Comparison of ENCODE assay signal across 1 cellular context in genomic region chr19:2578911-2579677, GRCh38.
TF ChIP-seq lines count a peak whose summit lies in the region.

No MANE protein-coding gene starts in this region.

TF ChIP-seq in HepG2, 621 proteins besides CTCF, POLR2A, EP300 and RAD21 (continued from another document and continues in another):
- no peak for TF ChIP-seq FUBP1 (CRISPR knock-in tag; IDR thresholded peaks at IDR 0.05; ENCODE audit: borderline replicate concordance)
- TF ChIP-seq USF2 (IDR thresholded peaks at IDR 0.05; ENCODE audit: low read depth, low read length), result no peak
- TF ChIP-seq USF2 (CRISPR knock-in tag; IDR thresholded peaks at IDR 0.05; ENCODE audit: borderline replicate concordance), result peak; percentile 41; the same call in 1 of the 2 replicates
- peak; percentile 84; the same call in 1 of the 2 replicates for TF ChIP-seq RNF2 (conservative IDR thresholded peaks at IDR 0.05; ENCODE audit: low read depth)
- TF ChIP-seq RAD51 (IDR thresholded peaks at IDR 0.05; ENCODE audit: borderline replicate concordance), result no peak
- 0 out of 2 replicates have a peak, but pooled peaks have one; percentile 26 for TF ChIP-seq PCBP1 (IDR thresholded peaks at IDR 0.05; ENCODE audit: borderline replicate concordance, low read depth, low read length)
- peak; percentile 66; the same call in 1 of the 2 replicates for TF ChIP-seq ZBTB7A (CRISPR knock-in tag; IDR thresholded peaks at IDR 0.05)
- peak; percentile 19 for TF ChIP-seq THAP11 (CRISPR knock-in tag; IDR thresholded peaks at IDR 0.05)
- no peak for TF ChIP-seq NKX3-1 (CRISPR knock-in tag; IDR thresholded peaks at IDR 0.05)
- TF ChIP-seq ZNF572 (CRISPR knock-in tag; IDR thresholded peaks at IDR 0.05), result peak; percentile 56; the same call in 1 of the 2 replicates
- TF ChIP-seq HMGA1 (CRISPR knock-in tag; conservative IDR thresholded peaks at IDR 0.05), result no peak
- no peak for TF ChIP-seq TIGD3 (CRISPR knock-in tag; IDR thresholded peaks at IDR 0.05; ENCODE audit: borderline replicate concordance)
- TF ChIP-seq ONECUT2 (CRISPR knock-in tag; IDR thresholded peaks at IDR 0.05), result no peak
- no peak; the same call in none of the 2 replicates for TF ChIP-seq ZNF362 (CRISPR knock-in tag; IDR thresholded peaks at IDR 0.05; ENCODE audit: borderline replicate concordance)
- TF ChIP-seq ISX (CRISPR knock-in tag; conservative IDR thresholded peaks at IDR 0.05), result no peak
- peak; percentile 55 for TF ChIP-seq ZMYM4 (CRISPR knock-in tag; IDR thresholded peaks at IDR 0.05)
- TF ChIP-seq ZNF607 (CRISPR knock-in tag; IDR thresholded peaks at IDR 0.05; ENCODE audit: borderline replicate concordance), result peak; percentile 89
- no peak for TF ChIP-seq KLF13 (CRISPR knock-in tag; IDR thresholded peaks at IDR 0.05)
- TF ChIP-seq ASH2L (IDR thresholded peaks at IDR 0.05; ENCODE audit: insufficient read length, low read depth, low read length), result peak; percentile 54
- TF ChIP-seq RBFOX2 (IDR thresholded peaks at IDR 0.05; ENCODE audit: low read depth, low read length), result peak; percentile 79
- TF ChIP-seq BCL3 (CRISPR knock-in tag; IDR thresholded peaks at IDR 0.05), result peak; percentile 77; the same call in 1 of the 2 replicates
- TF ChIP-seq FOXK2 (IDR thresholded peaks at IDR 0.05), result 0 out of 2 replicates have a peak, but pooled peaks have one; percentile 23
- no peak for TF ChIP-seq TBP (CRISPR knock-in tag; IDR thresholded peaks at IDR 0.05)
- TF ChIP-seq KDM4B (CRISPR knock-in tag; IDR thresholded peaks at IDR 0.05), result no peak; the same call in 1 of the 2 replicates
- no peak for TF ChIP-seq SNRNP70 (IDR thresholded peaks at IDR 0.05; ENCODE audit: low read depth, low read length)
- no peak for TF ChIP-seq ZNF558 (CRISPR knock-in tag; IDR thresholded peaks at IDR 0.05; ENCODE audit: borderline replicate concordance)
- TF ChIP-seq TEAD2 (CRISPR knock-in tag; IDR thresholded peaks at IDR 0.05), result no peak
- peak; percentile 68 for TF ChIP-seq NR2F2 (IDR thresholded peaks at IDR 0.05; ENCODE audit: borderline replicate concordance, low read depth)
- TF ChIP-seq SNAI1 (CRISPR knock-in tag; IDR thresholded peaks at IDR 0.05; ENCODE audit: borderline replicate concordance), result peak; percentile 36; the same call in 1 of the 2 replicates
- TF ChIP-seq SOX13 (IDR thresholded peaks at IDR 0.05), result no peak
- peak in 1 of 2 experiments; percentile 73; a peak in 3 of 4 replicates for TF ChIP-seq SOX13 (CRISPR knock-in tag; conservative IDR thresholded peaks at IDR 0.05 in 1 of 2, IDR thresholded peaks at IDR 0.05 in 1 of 2)
- peak; percentile 84; the same call in 1 of the 2 replicates for TF ChIP-seq ERF (CRISPR knock-in tag; IDR thresholded peaks at IDR 0.05)
- TF ChIP-seq GTF3A (CRISPR knock-in tag; conservative IDR thresholded peaks at IDR 0.05), result 0 out of 2 replicates have a peak, but pooled peaks have one; percentile 10
- TF ChIP-seq ZNF609 (CRISPR knock-in tag; IDR thresholded peaks at IDR 0.05; ENCODE audit: borderline replicate concordance), result no peak; the same call in none of the 2 replicates
- TF ChIP-seq THAP9 (CRISPR knock-in tag; IDR thresholded peaks at IDR 0.05; ENCODE audit: borderline replicate concordance), result peak; percentile 83; the same call in 1 of the 2 replicates
- TF ChIP-seq RBAK (CRISPR knock-in tag; IDR thresholded peaks at IDR 0.05), result no peak
- peak; percentile 87; the same call in 1 of the 2 replicates for TF ChIP-seq KLF12 (CRISPR knock-in tag; IDR thresholded peaks at IDR 0.05; ENCODE audit: borderline replicate concordance)
- TF ChIP-seq ZNF784 (CRISPR knock-in tag; IDR thresholded peaks at IDR 0.05; ENCODE audit: borderline replicate concordance), result no peak
- TF ChIP-seq HINFP (CRISPR knock-in tag; IDR thresholded peaks at IDR 0.05; ENCODE audit: low read depth), result no peak
- no peak for TF ChIP-seq NFE2 (CRISPR knock-in tag; IDR thresholded peaks at IDR 0.05)
- TF ChIP-seq CENPT (CRISPR knock-in tag; IDR thresholded peaks at IDR 0.05; ENCODE audit: low read depth), result no peak
- peak; percentile 79 for TF ChIP-seq ZNF18 (CRISPR knock-in tag; IDR thresholded peaks at IDR 0.05; ENCODE audit: insufficient replicate concordance)
- TF ChIP-seq SMAD3 (CRISPR knock-in tag; IDR thresholded peaks at IDR 0.05), result peak; percentile 54; the same call in 1 of the 2 replicates
